Comparison of ENCODE assay signal across 11 cellular contexts in the genomic region with DNA sequence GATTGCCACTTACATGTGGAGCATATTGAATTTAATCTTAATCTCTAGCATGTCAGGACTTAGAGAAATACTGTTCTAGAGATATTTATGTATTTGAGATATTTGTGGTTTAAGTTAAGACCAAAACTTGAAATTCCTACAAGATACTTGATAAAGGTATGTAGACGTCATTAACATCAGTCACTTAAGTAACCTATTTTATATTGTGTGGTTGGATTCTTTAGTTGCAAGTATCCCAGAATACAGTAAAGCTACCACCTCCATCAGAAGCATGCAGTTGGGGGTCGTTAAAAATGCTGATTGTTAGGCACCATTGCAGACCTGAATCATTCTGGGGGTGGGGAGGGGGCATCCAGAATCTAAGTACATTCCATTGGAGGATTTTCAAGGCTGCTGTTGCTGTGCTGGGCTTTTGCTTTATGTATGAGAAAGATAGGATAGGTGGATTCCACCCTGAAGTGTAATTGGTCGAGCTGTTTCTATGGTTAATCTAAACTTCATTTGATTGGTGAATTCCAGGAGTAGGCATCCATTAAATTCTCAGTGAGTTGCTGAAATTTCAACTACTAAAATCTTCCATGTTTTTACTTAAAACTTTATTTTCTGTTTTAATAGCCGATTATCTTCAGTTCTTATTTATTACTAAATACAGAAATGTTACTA. TPM values are rescaled to one million over a fixed set of nuclear protein-coding genes. Genes with fewer than 3 reads are reported as not detected.
DNase-seq lines count a peak whose midpoint lies in the region; ATAC-seq, FAIRE-seq and TF ChIP-seq lines count a peak whose summit lies in the region.
"Had no signal": no experiment of that assay in that cellular context is flagged by ENCODE, and none has a peak within 500 bp of the region (broad histone marks: within the 10 kb centered on the region; RNA-seq: fewer than 3 reads in every experiment).

No MANE protein-coding gene starts in this region.

- no peak overlapping the region; the same call in 1 of the 2 replicates for H3K4me2 ChIP-seq in HepG2 (ENCODE audit: low read depth, low read length)

- BruUV-seq in HepG2 (replicated peaks; lab: Mats Ljungman, UMichigan): no TSS peak

- H3K9ac ChIP-seq in HepG2 (ENCODE audit: insufficient read depth, low read depth, low read length): no peak overlapping the region; the same call in 1 of the 2 replicates
- no peak overlapping the region for H3K9ac ChIP-seq in iPS-18a (ENCODE audit: low read length)

- no peaks in the 10 kb centered on the region for H3K9me3 ChIP-seq in HepG2 (ENCODE audit: low read length)
- H3K9me3 ChIP-seq in right lobe of liver: no peaks in the 10 kb centered on the region
- no peaks in the 10 kb centered on the region for H3K9me3 ChIP-seq in iPS-18a (ENCODE audit: control insufficient read depth, low read depth, low read length)
- H3K9me3 ChIP-seq: colonic mucosa had no signal

- DNase-seq in HepG2 (ENCODE audit: low spot score) (no peak), right lobe of liver (no peak), cortex of kidney (lab: John Stamatoyannopoulos, UW) (no peak), DMS53 treated with DMSO at 0.1 percent for 48 hours (lab: John Stamatoyannopoulos, UW; ENCODE audit: unreplicated experiment) (no peak)
- no peak for DNase-seq in stimulated activated CD4-positive, alpha-beta T cell treated with anti-CD3 and anti-CD28 coated beads, Interleukin-15, amount 100 ng/mL, for 24 hours
- DNase-seq: colonic mucosa, H7, Right ventricle myocardium superior had no signal

- TF ChIP-seq EP300 in HepG2 (IDR thresholded peaks at IDR 0.05; ENCODE audit: low read depth in 2 of 2, low read length in 2 of 2) (no peak), HepG2 (CRISPR knock-in tag; IDR thresholded peaks at IDR 0.05; ENCODE audit: borderline replicate concordance) (no peak)

- peaks cover 69% of the 10 kb centered on the region for H3K79me2 ChIP-seq in HepG2 (ENCODE audit: insufficient read depth, low read length)

- H3K9me3 Mint-ChIP-seq in activated T-helper 17 cell treated with anti-CD3 and anti-CD28 coated beads, Interleukin-2, amount 50 U/mL, for 72 hours: no peaks in the 10 kb centered on the region

- no peak for FAIRE-seq in HepG2 (lab: Jason Lieb, UNC)

- H3K4me1 Mint-ChIP-seq in activated T-helper 17 cell treated with anti-CD3 and anti-CD28 coated beads, Interleukin-2, amount 50 U/mL, for 72 hours: peaks cover 46% of the 10 kb centered on the region

- in situ Hi-C loops in HepG2 (cut with HindIII; ENCODE audit: extremely low pct_ligation_motif_present, low pct_unique_long_range_greater_than_20kb): no loop called here

- no peak for TF ChIP-seq CTCF in HepG2 (CRISPR knock-in tag; IDR thresholded peaks at IDR 0.05)
- TF ChIP-seq CTCF in right lobe of liver (IDR thresholded peaks at IDR 0.05): no peak

- TF ChIP-seq POLR2A in HepG2 (IDR thresholded peaks at IDR 0.05; ENCODE audit: insufficient read depth in 1 of 2, low read depth in 2 of 2, low read length in 2 of 2): no peak
- TF ChIP-seq POLR2A in right lobe of liver (IDR thresholded peaks at IDR 0.05): no peak

- no peak for TF ChIP-seq RAD21 in HepG2 (CRISPR knock-in tag; IDR thresholded peaks at IDR 0.05)

- H3K27ac Mint-ChIP-seq in activated T-helper 17 cell treated with anti-CD3 and anti-CD28 coated beads, Interleukin-2, amount 50 U/mL, for 72 hours: no peak overlapping the region

- 86% methylated on average over 4 of the region's 4 CpGs for WGBS in HepG2 (ENCODE audit: low lambda C conversion rate)
- 77% methylated on average over 4 of the region's 4 CpGs for WGBS in right lobe of liver (ENCODE audit: insufficient coverage, low coverage, low lambda C conversion rate, missing lambda C conversion rate)

- H3K27me3 Mint-ChIP-seq in activated T-helper 17 cell treated with anti-CD3 and anti-CD28 coated beads, Interleukin-2, amount 50 U/mL, for 72 hours: no peaks in the 10 kb centered on the region

- intact Hi-C loops in HepG2 (cut with micrococcal nuclease; ENCODE audit: unreplicated experiment): no loop called here
- intact Hi-C loops in right lobe of liver (cut with DNase I): loop anchor here (5.0 kb wide), 1 partner anchor 56 kb away; no protein-coding TSS in a partner anchor

- peak overlapping the region; percentile 100 for H3K4me3 Mint-ChIP-seq in activated T-helper 17 cell treated with anti-CD3 and anti-CD28 coated beads, Interleukin-2, amount 50 U/mL, for 72 hours

- ATAC-seq in HepG2 (no peak), right lobe of liver (no peak), GM21447 (IDR thresholded peaks at IDR 0.05; ENCODE audit: unreplicated experiment) (no peak)
- ATAC-seq in activated T-helper 17 cell treated with anti-CD3 and anti-CD28 coated beads, Interleukin-2, amount 50 U/mL, for 72 hours (replicated peaks): no peak

- H3K4me1 ChIP-seq in HepG2 (ENCODE audit: insufficient read depth, low read length) (peaks cover 28% of the 10 kb centered on the region), right lobe of liver (peaks cover 0 to 24% (median 9%) of the 10 kb centered on the region in 4 donors), iPS-18a (ENCODE audit: control insufficient read depth, low read depth, low read length) (peaks cover 18% of the 10 kb centered on the region)
- H3K4me1 ChIP-seq: colonic mucosa had no signal

- CTCF ChIA-PET in HepG2 (lab: Yijun Ruan, JAX; ENCODE audit: low intra/inter-chr PET ratio, low total read pairs): no interaction called here

- H3K36me3 ChIP-seq in HepG2 (replicated peaks in 1 of 2; ENCODE audit: control insufficient read depth in 1 of 2, insufficient read depth in 2 of 2, low read length in 2 of 2): peaks cover 8 to 55% of the 10 kb centered on the region in 2 experiments
- H3K36me3 ChIP-seq in right lobe of liver: peaks cover 0 to 59% (median 21%) of the 10 kb centered on the region in 4 donors
- peaks cover 60% of the 10 kb centered on the region for H3K36me3 ChIP-seq in iPS-18a (ENCODE audit: control insufficient read depth, low read depth, low read length)

- H3K4me3 ChIP-seq in HepG2 (replicated peaks in 1 of 3; ENCODE audit: insufficient read depth in 1 of 3, low read depth in 2 of 3, low read length in 3 of 3): no peak overlapping the region
- H3K4me3 ChIP-seq in right lobe of liver: no peak overlapping the region
- H3K4me3 ChIP-seq in iPS-18a (ENCODE audit: low read length): peak overlapping the region; percentile 98
- H3K4me3 ChIP-seq: colonic mucosa had no signal

- no peak overlapping the region for H2AFZ ChIP-seq in HepG2 (ENCODE audit: low read length)

- H3K27ac ChIP-seq in HepG2 (ENCODE audit: extremely low read length, insufficient read depth, low read length) (no peak overlapping the region), right lobe of liver (no peak overlapping the region), iPS-18a (ENCODE audit: low read length) (no peak overlapping the region)
- H3K27ac ChIP-seq: colonic mucosa had no signal

- peaks cover 56% of the 10 kb centered on the region for H4K20me1 ChIP-seq in HepG2 (ENCODE audit: insufficient read depth, low read length)

- H3K27me3 ChIP-seq in HepG2 (ENCODE audit: control insufficient read depth in 1 of 2, insufficient read depth in 2 of 2, low read length in 2 of 2): no peaks in the 10 kb centered on the region; a peak in 1 of 5 replicates
- H3K27me3 ChIP-seq in right lobe of liver: no peaks in the 10 kb centered on the region
- H3K27me3 ChIP-seq in iPS-18a (ENCODE audit: control insufficient read depth, insufficient read depth, low read length): no peaks in the 10 kb centered on the region
- H3K27me3 ChIP-seq: colonic mucosa had no signal

- peaks cover 86% of the 10 kb centered on the region for H3K36me3 Mint-ChIP-seq in activated T-helper 17 cell treated with anti-CD3 and anti-CD28 coated beads, Interleukin-2, amount 50 U/mL, for 72 hours (ENCODE audit: low read depth)

- POLR2A ChIA-PET in HepG2 (lab: Yijun Ruan, JAX): no interaction called here

TF ChIP-seq in HepG2, 621 proteins besides CTCF, POLR2A, EP300 and RAD21:
- peak; percentile 29; the same call in 1 of the 2 replicates for TF ChIP-seq RBFOX2 (IDR thresholded peaks at IDR 0.05; ENCODE audit: low read depth, low read length)
- no peak for TF ChIP-seq ZKSCAN8 (CRISPR knock-in tag; IDR thresholded peaks at IDR 0.05; ENCODE audit: borderline replicate concordance)

RNA-seq across cellular contexts. Expression of a gene that starts 4.0 kb away (rescaled TPM):
- 221 and 312 TPM in 2 replicates for total RNA-seq in HepG2 (2016; rRNA removed; fragmentation: Illumina TruSeq; extraction: Trizol)
- total RNA-seq in HepG2 (2016; cell fraction: cytosol; rRNA removed; fragmentation: Illumina TruSeq; extraction: Trizol; ENCODE audit: low read depth): 48.7 and 49.7 TPM in 2 replicates
- total RNA-seq in HepG2 (2016; cell fraction: insoluble cytoplasmic fraction; rRNA removed; fragmentation: Illumina TruSeq; extraction: Trizol): 221 and 332 TPM in 2 replicates
- 115 and 120 TPM in 2 replicates for total RNA-seq in HepG2 (2016; cell fraction: membrane; rRNA removed; fragmentation: Illumina TruSeq; extraction: Trizol)
- 113 and 117 TPM in 2 replicates for total RNA-seq in HepG2 (2016; cell fraction: nucleus; rRNA removed; fragmentation: Illumina TruSeq; extraction: Trizol)
- polyA plus RNA-seq in HepG2 (2011; rRNA removed): 244 and 320 TPM in 2 replicates
- 305 and 322 TPM in 2 replicates for polyA plus RNA-seq in HepG2 (2011; cell fraction: cytosol; rRNA removed)
- polyA plus RNA-seq in HepG2 (2011; cell fraction: nucleus; rRNA removed): 46.1 and 49.0 TPM in 2 replicates
- polyA plus RNA-seq in HepG2 (2012): 222 and 335 TPM in 2 replicates
- 115 and 127 TPM in 2 replicates for polyA plus RNA-seq in HepG2 (2016; cell fraction: cytosol; fragmentation: Illumina TruSeq; extraction: Trizol; ENCODE audit: low read depth)
- polyA plus RNA-seq in HepG2 (2016; cell fraction: insoluble cytoplasmic fraction; fragmentation: Illumina TruSeq; extraction: Trizol; ENCODE audit: low read depth): 671 and 752 TPM in 2 replicates
- polyA plus RNA-seq in HepG2 (2016; cell fraction: membrane; fragmentation: Illumina TruSeq; extraction: Trizol; ENCODE audit: low read depth): 212 and 224 TPM in 2 replicates
- polyA plus RNA-seq in HepG2 (2016; cell fraction: nucleus; fragmentation: Illumina TruSeq; extraction: Trizol; ENCODE audit: insufficient read depth, low read depth): 301 and 310 TPM in 2 replicates
- 36.8 and 90.2 TPM in 2 replicates for polyA minus RNA-seq in HepG2 (2011; rRNA and poly(A)+ RNA removed; ENCODE audit: low replicate concordance)
- 57.0 and 59.4 TPM in 2 replicates for polyA minus RNA-seq in HepG2 (2011; cell fraction: cytosol; rRNA and poly(A)+ RNA removed)
- 29.9 and 35.4 TPM in 2 replicates for polyA minus RNA-seq in HepG2 (2011; cell fraction: nucleus; rRNA and poly(A)+ RNA removed)
- 100 to 1,000 TPM; 132 to 185 (median 156) TPM for total RNA-seq in right lobe of liver
- total RNA-seq in activated T-helper 17 cell treated with anti-CD3 and anti-CD28 coated beads, Interleukin-2, amount 50 U/mL, for 72 hours: 100 to 1,000 TPM; 222 to 316 TPM
